In the genomic region with DNA sequence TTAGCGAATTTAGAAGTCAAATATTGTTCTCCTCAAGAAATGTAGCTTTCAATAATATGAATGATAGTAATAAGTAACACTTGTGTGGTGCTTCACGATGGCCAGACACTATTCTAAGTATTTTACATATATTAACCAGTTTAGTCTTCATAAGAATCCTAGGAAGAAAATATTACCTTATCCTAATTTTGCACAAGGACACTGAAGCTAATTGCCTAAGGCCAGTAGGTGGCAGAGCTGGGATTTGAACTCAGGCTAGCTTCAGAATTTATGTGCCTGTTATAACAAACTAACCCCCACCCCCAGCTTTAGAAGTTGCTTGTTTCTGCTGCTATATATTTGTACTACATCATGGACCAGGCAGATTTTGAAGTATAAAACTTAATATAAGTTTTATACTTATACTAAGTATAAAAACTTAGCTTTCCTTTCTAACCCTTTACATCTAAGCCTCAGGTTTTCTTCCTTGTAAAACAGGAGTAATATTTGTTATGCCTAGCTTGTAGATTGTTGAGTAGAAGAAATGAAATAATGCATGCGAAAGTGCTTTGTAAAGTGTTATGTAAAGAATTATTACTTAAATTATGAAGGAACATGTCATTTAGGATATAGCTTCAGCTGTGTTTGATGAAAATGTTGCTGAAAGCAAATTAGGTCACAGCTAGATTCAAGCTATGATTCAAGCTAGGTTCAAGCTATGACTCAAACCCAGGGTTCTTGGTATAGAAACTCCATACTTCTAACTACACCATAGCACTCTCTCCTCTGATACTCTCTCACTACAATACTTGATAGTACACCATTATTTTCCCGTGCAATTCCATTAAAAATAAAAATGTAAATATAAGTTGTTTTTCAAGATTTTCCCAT, we compare ENCODE assay signal across 8 cellular contexts. TPM values are rescaled to one million over a fixed set of nuclear protein-coding genes. Genes with fewer than 3 reads are reported as not detected.
A peak's percentile ranks its signal among the peaks of the same experiment; 100 is the strongest.
DNase-seq lines count a peak whose midpoint lies in the region; ATAC-seq, FAIRE-seq and TF ChIP-seq lines count a peak whose summit lies in the region.

No MANE protein-coding gene starts in this region.

- H3K36me3 ChIP-seq in uterus, result no peaks in the 10 kb centered on the region

- no peaks in the 10 kb centered on the region for H3K27me3 ChIP-seq in uterus

- no peak overlapping the region for H3K27ac Mint-ChIP-seq in CD14-positive monocyte
- H3K27ac Mint-ChIP-seq in stimulated activated memory B cell treated with anti-CD40 and anti-IgM and Interleukin-4, amounts not matched to agents 10 μg/mL and 1 μg/mL and 100 μg/mL, for 72 hours, result no peak overlapping the region

- H3K4me3 ChIP-seq in fibroblast of pulmonary artery (replicated peaks; ENCODE audit: low read depth, low read length) (no peak overlapping the region), uterus (no peak overlapping the region)

- intact Hi-C loops in CD14-positive monocyte (cut with micrococcal nuclease) (no loop called here), uterus (cut with DNase I; ENCODE audit: low total_unique reads) (no loop called here)

- no peaks in the 10 kb centered on the region for H3K9me3 ChIP-seq in uterus

- H3K4me1 Mint-ChIP-seq in CD14-positive monocyte, result peaks cover 24% of the 10 kb centered on the region
- peaks cover 10% of the 10 kb centered on the region for H3K4me1 Mint-ChIP-seq in stimulated activated memory B cell treated with anti-CD40 and anti-IgM and Interleukin-4, amounts not matched to agents 10 μg/mL and 1 μg/mL and 100 μg/mL, for 72 hours

- peaks cover 0 to 9% of the 10 kb centered on the region in 2 donors for H3K36me3 Mint-ChIP-seq in CD14-positive monocyte
- no peaks in the 10 kb centered on the region for H3K36me3 Mint-ChIP-seq in stimulated activated memory B cell treated with anti-CD40 and anti-IgM and Interleukin-4, amounts not matched to agents 10 μg/mL and 1 μg/mL and 100 μg/mL, for 72 hours

- peaks cover 11 to 25% (median 25%) of the 10 kb centered on the region in 3 donors for H3K27me3 Mint-ChIP-seq in CD14-positive monocyte (ENCODE audit: low read depth in 3 of 3)
- H3K27me3 Mint-ChIP-seq in stimulated activated memory B cell treated with anti-CD40 and anti-IgM and Interleukin-4, amounts not matched to agents 10 μg/mL and 1 μg/mL and 100 μg/mL, for 72 hours, result peaks cover 35% of the 10 kb centered on the region

- DNase-seq in CD14-positive monocyte (ENCODE audit: low spot score) (no peak), H54 (ENCODE audit: insufficient read length, low spot score) (no peak), SHP77 (lab: John Stamatoyannopoulos, UW) (peak; percentile 34 to 36), fibroblast of pulmonary artery (ENCODE audit: low read depth) (peak; percentile 72), superior temporal gyrus (ENCODE audit: extremely low spot score) (peak; percentile 60), uterus (no peak)
- no peak for DNase-seq in NK-92 treated with Interleukin-12 subunit alpha and Interleukin-12 subunit beta, amount 100 ng/mL, for 24 hours (lab: John Stamatoyannopoulos, UW)

- no peak for TF ChIP-seq POLR2A in H54 (IDR thresholded peaks at IDR 0.05; ENCODE audit: low read depth, low read length)
- no peak for TF ChIP-seq POLR2A in uterus (IDR thresholded peaks at IDR 0.05)

- no peak overlapping the region for H3K27ac ChIP-seq in uterus

- H3K4me1 ChIP-seq in uterus, result no peaks in the 10 kb centered on the region

- peak; percentile 60 for TF ChIP-seq CTCF in CD14-positive monocyte (IDR thresholded peaks at IDR 0.05)
- TF ChIP-seq CTCF in fibroblast of pulmonary artery (IDR thresholded peaks at IDR 0.05; ENCODE audit: low read length, missing control alignments), result peak; percentile 77
- TF ChIP-seq CTCF in uterus (IDR thresholded peaks at IDR 0.05), result no peak

- no peak for ATAC-seq in stimulated activated memory B cell treated with anti-CD40 and anti-IgM and Interleukin-4, amounts not matched to agents 10 μg/mL and 1 μg/mL and 100 μg/mL, for 72 hours

- no peak overlapping the region for H3K4me3 Mint-ChIP-seq in CD14-positive monocyte
- H3K4me3 Mint-ChIP-seq in stimulated activated memory B cell treated with anti-CD40 and anti-IgM and Interleukin-4, amounts not matched to agents 10 μg/mL and 1 μg/mL and 100 μg/mL, for 72 hours, result no peak overlapping the region

- peak; percentile 43 for FAIRE-seq in H54 (lab: Jason Lieb, UNC)

- H3K9me3 Mint-ChIP-seq in CD14-positive monocyte, result peaks cover 0 to 6% (median 0%) of the 10 kb centered on the region in 7 donors
- no peaks in the 10 kb centered on the region for H3K9me3 Mint-ChIP-seq in stimulated activated memory B cell treated with anti-CD40 and anti-IgM and Interleukin-4, amounts not matched to agents 10 μg/mL and 1 μg/mL and 100 μg/mL, for 72 hours

RNA-seq across cellular contexts. Expression of gene CDS1, which starts 4.2 kb away (rescaled TPM):
- polyA plus RNA-seq in CD14-positive monocyte, result under 1 TPM; 0.12 to 0.13 TPM
- 1 to 10 TPM in 2 of 4 donors, under 1 TPM in 1, not detected in 1; 0.59 to 8.8 (median 3.7) TPM for total RNA-seq in uterus

Comparison
In these comparisons a context has a peak if more than half of its experiments do, and no peak if none do; other contexts are left out.
1. DNase-seq: peak in SHP77 (2 of 2), fibroblast of pulmonary artery (single experiment) and superior temporal gyrus (single experiment); none in CD14-positive monocyte (single experiment), H54 (single experiment), NK-92 treated with Interleukin-12 subunit alpha and Interleukin-12 subunit beta, amount 100 ng/mL, for 24 hours (single experiment) and uterus (0 of 2).
2. CTCF ChIP-seq: peak in CD14-positive monocyte (single experiment) and fibroblast of pulmonary artery (single experiment); none in uterus (0 of 4).